ENCODE assay signal across 1 cellular context in the genomic region with DNA sequence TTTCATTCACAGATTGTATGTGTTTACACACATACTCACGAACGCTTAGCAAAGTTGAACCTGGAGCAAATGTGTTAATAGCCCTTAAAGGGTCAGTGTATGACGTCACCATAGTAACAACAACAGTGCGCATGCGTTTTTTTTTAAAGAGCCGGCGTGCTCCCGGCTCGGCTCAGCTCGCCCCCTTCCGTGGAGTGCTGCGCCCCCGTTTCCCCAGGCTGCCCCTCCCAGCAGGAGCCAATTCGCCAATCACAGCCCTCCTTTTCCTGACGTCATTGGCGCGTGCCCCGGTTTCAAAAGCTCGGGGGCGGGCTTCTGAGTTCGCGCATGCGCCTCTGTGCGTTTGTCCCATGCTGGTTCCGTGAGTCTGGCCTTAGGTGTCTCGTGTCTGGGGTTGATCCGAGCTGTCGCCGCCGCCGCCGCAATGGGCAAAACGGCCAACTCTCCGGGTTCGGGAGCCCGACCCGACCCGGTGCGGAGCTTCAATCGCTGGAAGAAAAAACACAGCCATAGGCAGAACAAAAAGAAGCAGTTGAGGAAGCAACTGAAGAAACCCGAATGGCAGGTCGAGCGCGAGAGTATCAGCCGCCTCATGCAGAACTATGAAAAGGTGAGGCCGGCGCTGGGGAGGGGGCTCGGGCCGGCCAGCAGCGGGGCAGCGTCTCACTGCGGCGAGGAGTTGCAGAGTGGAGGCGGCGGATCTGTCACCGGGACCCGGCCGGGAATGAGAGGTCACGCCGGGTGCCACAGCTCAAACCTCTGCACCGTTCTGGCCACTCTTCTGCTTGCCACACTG.
TF ChIP-seq lines count a peak whose summit lies in the region.

A gene (plus strand): TSS at position 340 of the 796 bp plus-strand sequence. CDS start 85 bp downstream, at position 425.

TF ChIP-seq in HepG2, 621 proteins besides CTCF, POLR2A, EP300 and RAD21 (continued from another document):
- TF ChIP-seq, protein P1, sequence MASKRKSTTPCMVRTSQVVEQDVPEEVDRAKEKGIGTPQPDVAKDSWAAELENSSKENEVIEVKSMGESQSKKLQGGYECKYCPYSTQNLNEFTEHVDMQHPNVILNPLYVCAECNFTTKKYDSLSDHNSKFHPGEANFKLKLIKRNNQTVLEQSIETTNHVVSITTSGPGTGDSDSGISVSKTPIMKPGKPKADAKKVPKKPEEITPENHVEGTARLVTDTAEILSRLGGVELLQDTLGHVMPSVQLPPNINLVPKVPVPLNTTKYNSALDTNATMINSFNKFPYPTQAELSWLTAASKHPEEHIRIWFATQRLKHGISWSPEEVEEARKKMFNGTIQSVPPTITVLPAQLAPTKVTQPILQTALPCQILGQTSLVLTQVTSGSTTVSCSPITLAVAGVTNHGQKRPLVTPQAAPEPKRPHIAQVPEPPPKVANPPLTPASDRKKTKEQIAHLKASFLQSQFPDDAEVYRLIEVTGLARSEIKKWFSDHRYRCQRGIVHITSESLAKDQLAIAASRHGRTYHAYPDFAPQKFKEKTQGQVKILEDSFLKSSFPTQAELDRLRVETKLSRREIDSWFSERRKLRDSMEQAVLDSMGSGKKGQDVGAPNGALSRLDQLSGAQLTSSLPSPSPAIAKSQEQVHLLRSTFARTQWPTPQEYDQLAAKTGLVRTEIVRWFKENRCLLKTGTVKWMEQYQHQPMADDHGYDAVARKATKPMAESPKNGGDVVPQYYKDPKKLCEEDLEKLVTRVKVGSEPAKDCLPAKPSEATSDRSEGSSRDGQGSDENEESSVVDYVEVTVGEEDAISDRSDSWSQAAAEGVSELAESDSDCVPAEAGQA (IDR thresholded peaks at IDR 0.05; ENCODE audit: low read depth) = 0 out of 2 replicates have a peak, but pooled peaks have one; percentile 62
- TF ChIP-seq, protein P1 (CRISPR knock-in tag; IDR thresholded peaks at IDR 0.05; ENCODE audit: borderline replicate concordance) = no peak
- no peak for TF ChIP-seq ZNF3 (CRISPR knock-in tag; IDR thresholded peaks at IDR 0.05)
- no peak for TF ChIP-seq ZNF33B (CRISPR knock-in tag; IDR thresholded peaks at IDR 0.05)
- no peak for TF ChIP-seq SP1 (IDR thresholded peaks at IDR 0.05)
- peak; percentile 69 for TF ChIP-seq SP1 (CRISPR knock-in tag; IDR thresholded peaks at IDR 0.05)
- peak; percentile 97 for TF ChIP-seq NR2C2 (CRISPR knock-in tag; IDR thresholded peaks at IDR 0.05; ENCODE audit: borderline replicate concordance)
- TF ChIP-seq, protein P2, sequence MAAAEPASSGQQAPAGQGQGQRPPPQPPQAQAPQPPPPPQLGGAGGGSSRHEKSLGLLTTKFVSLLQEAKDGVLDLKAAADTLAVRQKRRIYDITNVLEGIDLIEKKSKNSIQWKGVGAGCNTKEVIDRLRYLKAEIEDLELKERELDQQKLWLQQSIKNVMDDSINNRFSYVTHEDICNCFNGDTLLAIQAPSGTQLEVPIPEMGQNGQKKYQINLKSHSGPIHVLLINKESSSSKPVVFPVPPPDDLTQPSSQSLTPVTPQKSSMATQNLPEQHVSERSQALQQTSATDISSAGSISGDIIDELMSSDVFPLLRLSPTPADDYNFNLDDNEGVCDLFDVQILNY (CRISPR knock-in tag; conservative IDR thresholded peaks at IDR 0.05) = peak; percentile 83; the same call in 1 of the 2 replicates
- peak; percentile 75 for TF ChIP-seq DMAP1 (CRISPR knock-in tag; IDR thresholded peaks at IDR 0.05)
- TF ChIP-seq ESRRA (CRISPR knock-in tag; IDR thresholded peaks at IDR 0.05; ENCODE audit: low read depth) = 0 out of 2 replicates have a peak, but pooled peaks have one; percentile 20
- TF ChIP-seq ATAD3A (CRISPR knock-in tag; IDR thresholded peaks at IDR 0.05) = no peak
- peak; percentile 45; the same call in 1 of the 2 replicates for TF ChIP-seq ZNF331 (CRISPR knock-in tag; IDR thresholded peaks at IDR 0.05)
- no peak for TF ChIP-seq ZSCAN12 (CRISPR knock-in tag; IDR thresholded peaks at IDR 0.05)
- no peak for TF ChIP-seq TAF15 (IDR thresholded peaks at IDR 0.05; ENCODE audit: low read depth, low read length, poor library complexity, severe bottlenecking)
- TF ChIP-seq SALL2 (CRISPR knock-in tag; IDR thresholded peaks at IDR 0.05) = 0 out of 2 replicates have a peak, but pooled peaks have one; percentile 42
- TF ChIP-seq GATAD1 (CRISPR knock-in tag; IDR thresholded peaks at IDR 0.05) = peak; percentile 68
- peak; percentile 58; the same call in 1 of the 2 replicates for TF ChIP-seq KMT2A (CRISPR knock-in tag; IDR thresholded peaks at IDR 0.05)
- peak; percentile 36 for TF ChIP-seq REPIN1 (CRISPR knock-in tag; IDR thresholded peaks at IDR 0.05; ENCODE audit: borderline replicate concordance, low read depth)
- TF ChIP-seq, protein P3, sequence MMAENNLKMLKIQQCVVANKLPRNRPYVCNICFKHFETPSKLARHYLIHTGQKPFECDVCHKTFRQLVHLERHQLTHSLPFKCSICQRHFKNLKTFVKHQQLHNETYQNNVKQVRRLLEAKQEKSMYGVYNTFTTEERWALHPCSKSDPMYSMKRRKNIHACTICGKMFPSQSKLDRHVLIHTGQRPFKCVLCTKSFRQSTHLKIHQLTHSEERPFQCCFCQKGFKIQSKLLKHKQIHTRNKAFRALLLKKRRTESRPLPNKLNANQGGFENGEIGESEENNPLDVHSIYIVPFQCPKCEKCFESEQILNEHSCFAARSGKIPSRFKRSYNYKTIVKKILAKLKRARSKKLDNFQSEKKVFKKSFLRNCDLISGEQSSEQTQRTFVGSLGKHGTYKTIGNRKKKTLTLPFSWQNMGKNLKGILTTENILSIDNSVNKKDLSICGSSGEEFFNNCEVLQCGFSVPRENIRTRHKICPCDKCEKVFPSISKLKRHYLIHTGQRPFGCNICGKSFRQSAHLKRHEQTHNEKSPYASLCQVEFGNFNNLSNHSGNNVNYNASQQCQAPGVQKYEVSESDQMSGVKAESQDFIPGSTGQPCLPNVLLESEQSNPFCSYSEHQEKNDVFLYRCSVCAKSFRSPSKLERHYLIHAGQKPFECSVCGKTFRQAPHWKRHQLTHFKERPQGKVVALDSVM (CRISPR knock-in tag; IDR thresholded peaks at IDR 0.05) = no peak
- peak; percentile 38; the same call in 1 of the 2 replicates for TF ChIP-seq TAF1 (CRISPR knock-in tag; IDR thresholded peaks at IDR 0.05)
- TF ChIP-seq, protein P4, sequence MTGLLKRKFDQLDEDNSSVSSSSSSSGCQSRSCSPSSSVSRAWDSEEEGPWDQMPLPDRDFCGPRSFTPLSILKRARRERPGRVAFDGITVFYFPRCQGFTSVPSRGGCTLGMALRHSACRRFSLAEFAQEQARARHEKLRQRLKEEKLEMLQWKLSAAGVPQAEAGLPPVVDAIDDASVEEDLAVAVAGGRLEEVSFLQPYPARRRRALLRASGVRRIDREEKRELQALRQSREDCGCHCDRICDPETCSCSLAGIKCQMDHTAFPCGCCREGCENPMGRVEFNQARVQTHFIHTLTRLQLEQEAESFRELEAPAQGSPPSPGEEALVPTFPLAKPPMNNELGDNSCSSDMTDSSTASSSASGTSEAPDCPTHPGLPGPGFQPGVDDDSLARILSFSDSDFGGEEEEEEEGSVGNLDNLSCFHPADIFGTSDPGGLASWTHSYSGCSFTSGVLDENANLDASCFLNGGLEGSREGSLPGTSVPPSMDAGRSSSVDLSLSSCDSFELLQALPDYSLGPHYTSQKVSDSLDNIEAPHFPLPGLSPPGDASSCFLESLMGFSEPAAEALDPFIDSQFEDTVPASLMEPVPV (CRISPR knock-in tag; IDR thresholded peaks at IDR 0.05) = peak; percentile 15; the same call in 1 of the 2 replicates
- peak; percentile 62; the same call in 1 of the 2 replicates for TF ChIP-seq TBX2 (CRISPR knock-in tag; IDR thresholded peaks at IDR 0.05; ENCODE audit: borderline replicate concordance)
TF ChIP-seq in HepG2: peak in this region for 146.
